ENCODE assay signal across 17 cellular contexts in the genomic region with DNA sequence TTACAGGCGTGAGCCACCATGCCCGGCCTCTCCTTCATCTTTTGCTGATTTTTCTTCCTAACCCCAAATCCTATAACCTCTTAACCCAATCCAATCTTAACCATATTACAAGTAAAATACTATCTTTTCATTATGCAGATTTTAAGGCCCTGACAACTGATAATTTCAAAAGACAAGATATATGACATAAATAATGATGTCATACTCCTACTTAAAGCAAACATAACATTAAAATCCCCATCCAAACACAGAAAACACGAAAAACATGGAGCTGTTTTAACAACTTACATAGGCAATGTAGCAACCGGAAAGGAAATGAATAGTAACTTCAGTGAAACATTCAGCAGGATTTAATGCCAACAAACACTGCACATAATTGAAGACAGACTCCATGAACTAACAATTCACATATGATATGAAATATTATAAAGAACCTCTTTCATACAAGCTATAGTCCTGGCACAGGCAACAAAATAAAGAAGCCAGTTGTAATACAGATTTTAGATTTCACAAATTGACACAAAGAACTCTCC.
DNase-seq lines count a peak whose midpoint lies in the region; ATAC-seq lines count a peak whose summit lies in the region.
"Had no signal": no experiment of that assay in that cellular context is flagged by ENCODE, and none has a peak within 500 bp of the region (broad histone marks: within the 10 kb centered on the region; RNA-seq: fewer than 3 reads in every experiment).

No MANE protein-coding gene starts in this region.

- H3K9ac ChIP-seq in SK-N-MC (ENCODE audit: insufficient read length) = peak overlapping the region; percentile 57

- no peaks in the 10 kb centered on the region for H3K36me3 ChIP-seq in SK-N-MC (ENCODE audit: insufficient read depth, low read length)

- H3K4me3 ChIP-seq in SK-N-MC = peak overlapping the region; percentile 51

- ATAC-seq in HG03342 (IDR thresholded peaks at IDR 0.05; ENCODE audit: unreplicated experiment) = no peak
- ATAC-seq in GM21381 (IDR thresholded peaks at IDR 0.05; ENCODE audit: unreplicated experiment) = no peak
- ATAC-seq in HG03095 (IDR thresholded peaks at IDR 0.05; ENCODE audit: unreplicated experiment) = no peak

- DNase-seq in GM03348 (ENCODE audit: low spot score) = peak; percentile 34
- peak; percentile 55 for DNase-seq in SK-N-MC (ENCODE audit: low read depth, low spot score)
- DNase-seq in fibroblast of gingiva (ENCODE audit: low read depth) = peak; percentile 73
- DNase-seq in iris pigment epithelial cell (ENCODE audit: low read depth) = peak; percentile 32
- no peak for DNase-seq in cerebellar cortex (ENCODE audit: low spot score)
- DNase-seq: ACHN, COR-L47, DMS 273 treated with DMSO at 0.1 percent for 48 hours, GDM1, NCI-H1436, NCI-H1930, NCI-H226, NCI-H524 treated with DMSO at 0.1 percent for 48 hours, SHP77 had no signal

- no peaks in the 10 kb centered on the region for H3K9me3 ChIP-seq in SK-N-MC (ENCODE audit: low read depth, low read length)

- peak overlapping the region; percentile 91 for H3K27ac ChIP-seq in SK-N-MC
